Comparison of ENCODE assay signal across 15 cellular contexts in genomic region chr15:69094124-69095030, GRCh38.
"Had no signal": no experiment of that assay in that cellular context is flagged by ENCODE, and none has a peak within 500 bp of the region (broad histone marks: within the 10 kb centered on the region; RNA-seq: fewer than 3 reads in every experiment).

No MANE protein-coding gene starts in this region.

- DNase-seq: activated CD4-positive, alpha-beta T cell treated with anti-CD3 and anti-CD28 coated beads, Interleukin-2, amount 10 ng/mL, durations not matched to agents 24 days and 14 days; activated CD4-positive, CD25-positive, alpha-beta regulatory T cell; activated CD8-positive, alpha-beta T cell treated with anti-CD3 and anti-CD28 coated beads, Interleukin-2, amount 10 ng/mL, durations not matched to agents 7 days and 5 days; activated gamma-delta T cell treated with Interleukin-2 at 50 U/mL for 16 hours; amniotic stem cell; cortex of kidney; effector CD8-positive, alpha-beta T cell; heart left ventricle; left cardiac atrium; lower lobe of right lung; stimulated activated CD4-positive, alpha-beta T cell treated with anti-CD3 and anti-CD28 coated beads, Interleukin-1b, Interleukin-23, amount 100 ng/mL, for 48 hours; stomach; upper lobe of right lung had no signal

- H3K36me3 ChIP-seq: heart left ventricle, lower lobe of right lung, stomach, thoracic aorta, upper lobe of right lung had no signal

- H3K9me3 ChIP-seq: heart left ventricle, lower lobe of right lung, stomach, thoracic aorta, upper lobe of right lung had no signal

- H3K27ac ChIP-seq: heart left ventricle, lower lobe of right lung, stomach, thoracic aorta, upper lobe of right lung had no signal

- H3K4me1 ChIP-seq: upper lobe of right lung had no signal

- H3K4me3 ChIP-seq: heart left ventricle, lower lobe of right lung, stomach, thoracic aorta, upper lobe of right lung had no signal

- ATAC-seq: activated CD8-positive, alpha-beta T cell treated with anti-CD3 and anti-CD28 coated beads, Interleukin-2, amount 10 ng/mL, durations not matched to agents 7 days and 5 days; heart left ventricle; left cardiac atrium; lower lobe of right lung; sciatic nerve; upper lobe of right lung had no signal
